Comparison of ENCODE assay signal across 12 cellular contexts in the genomic region with DNA sequence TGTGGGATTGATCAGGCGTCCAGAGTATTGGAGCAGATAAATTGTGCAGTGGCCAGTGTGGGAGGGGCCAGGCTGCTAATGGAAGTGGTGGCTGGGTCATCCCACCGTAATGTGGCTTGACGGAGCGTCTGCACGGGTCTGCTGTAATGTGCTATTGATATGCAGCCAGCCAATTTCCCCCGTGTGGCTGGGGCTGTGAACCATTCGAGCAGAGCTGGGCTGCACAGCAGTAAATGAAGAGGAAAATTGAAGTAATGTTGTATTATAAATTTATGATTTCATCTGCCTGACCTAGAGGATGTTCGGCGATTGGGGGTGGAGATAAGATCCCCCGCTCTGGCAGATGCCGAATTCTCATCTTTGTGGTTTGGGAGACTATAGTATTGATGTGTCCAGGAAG.
DNase-seq lines count a peak whose midpoint lies in the region; ATAC-seq and TF ChIP-seq lines count a peak whose summit lies in the region.
"Had no signal": no experiment of that assay in that cellular context is flagged by ENCODE, and none has a peak within 500 bp of the region (broad histone marks: within the 10 kb centered on the region; RNA-seq: fewer than 3 reads in every experiment).

No MANE protein-coding gene starts in this region.

- peak overlapping the region in 8 of 10 donors; percentile 36 to 83 (median 53) for H3K27ac ChIP-seq in heart right ventricle
- peak overlapping the region; percentile 97 for H3K27ac ChIP-seq in Karpas-422 (ENCODE audit: low read length)
- peak overlapping the region; percentile 18 for H3K27ac ChIP-seq in stomach smooth muscle (ENCODE audit: low read length)
- H3K27ac ChIP-seq in transverse colon = no peak overlapping the region
- H3K27ac ChIP-seq: neutrophil had no signal

- peaks cover 4% of the 10 kb centered on the region for H3K36me3 Mint-ChIP-seq in chondrocyte (ENCODE audit: low read depth)

- 87 to 89% methylated on average over 11 of the region's 11 CpGs for WGBS in heart right ventricle, 2 donors
- 80 to 100% methylated on average over 5 to 11 of the region's 11 CpGs for WGBS in transverse colon (ENCODE audit: low coverage in 1 of 2), 2 donors

- H3K27ac Mint-ChIP-seq in chondrocyte (ENCODE audit: unreplicated experiment) = no peak overlapping the region

- H2AFZ ChIP-seq in Karpas-422 (ENCODE audit: low read length) = no peak overlapping the region

- no peak for TF ChIP-seq CTCF in heart right ventricle (IDR thresholded peaks at IDR 0.05)
- no peak for TF ChIP-seq CTCF in chondrocyte (IDR thresholded peaks at IDR 0.05)
- no peak for TF ChIP-seq CTCF in transverse colon (IDR thresholded peaks at IDR 0.05)

- no peak for DNase-seq in heart right ventricle
- DNase-seq in left cardiac atrium = no peak
- peak; percentile 77 for DNase-seq in Karpas-422
- peak; percentile 51 for DNase-seq in germinal center (ENCODE audit: low spot score)
- DNase-seq in NOMO-1 treated with DMSO at 0.1 percent for 48 hours (lab: John Stamatoyannopoulos, UW; ENCODE audit: unreplicated experiment) = no peak
- no peak for DNase-seq in chondrocyte (ENCODE audit: low spot score)
- DNase-seq in transverse colon = no peak
- DNase-seq: activated CD4-positive, alpha-beta T cell treated with anti-CD3 and anti-CD28 coated beads, Interleukin-2, amount 10 ng/mL, durations not matched to agents 7 days and 5 days; cortex of kidney had no signal

- H3K9me3 ChIP-seq in heart right ventricle = no peaks in the 10 kb centered on the region
- no peaks in the 10 kb centered on the region for H3K9me3 ChIP-seq in Karpas-422 (ENCODE audit: low read length)
- no peaks in the 10 kb centered on the region for H3K9me3 ChIP-seq in stomach smooth muscle (ENCODE audit: control insufficient read depth in 2 of 2, low read length in 2 of 2)
- no peaks in the 10 kb centered on the region for H3K9me3 ChIP-seq in transverse colon
- H3K9me3 ChIP-seq: neutrophil had no signal

- TF ChIP-seq POLR2A in transverse colon (IDR thresholded peaks at IDR 0.05) = no peak

- H3K4me3 ChIP-seq in heart right ventricle (no peak overlapping the region), Karpas-422 (ENCODE audit: low read length) (peak overlapping the region; percentile 57), stomach smooth muscle (ENCODE audit: low read length in 2 of 2) (no peak overlapping the region), transverse colon (no peak overlapping the region)

- H3K27me3 Mint-ChIP-seq in chondrocyte (ENCODE audit: low read depth) = no peaks in the 10 kb centered on the region
- H3K27me3 Mint-ChIP-seq: activated CD4-positive, alpha-beta T cell treated with anti-CD3 and anti-CD28 coated beads, Interleukin-2, amount 10 ng/mL, durations not matched to agents 7 days and 5 days; T-cell had no signal

- H3K79me2 ChIP-seq in Karpas-422 (ENCODE audit: low read length) = peaks cover 47% of the 10 kb centered on the region

- H3K4me1 ChIP-seq in heart right ventricle (peaks cover 0 to 59% (median 33%) of the 10 kb centered on the region in 9 donors), Karpas-422 (ENCODE audit: low read length) (peaks cover 99% of the 10 kb centered on the region), stomach smooth muscle (ENCODE audit: control insufficient read depth, insufficient read depth, low read length) (peaks cover 13% of the 10 kb centered on the region), transverse colon (no peaks in the 10 kb centered on the region)

- peaks cover 10% of the 10 kb centered on the region for H3K4me1 Mint-ChIP-seq in chondrocyte (ENCODE audit: low read depth)

- ATAC-seq in heart right ventricle = no peak
- no peak for ATAC-seq in left cardiac atrium
- ATAC-seq: T-cell had no signal

- no peaks in the 10 kb centered on the region for H4K20me1 ChIP-seq in Karpas-422 (ENCODE audit: insufficient read depth, low read depth, low read length)

- H3K9ac ChIP-seq in Karpas-422 (ENCODE audit: low read length) (peak overlapping the region; percentile 81), stomach smooth muscle (ENCODE audit: low read length in 2 of 2) (no peak overlapping the region)

- H3K27me3 ChIP-seq in heart right ventricle (no peaks in the 10 kb centered on the region), Karpas-422 (ENCODE audit: low read length) (no peaks in the 10 kb centered on the region), stomach smooth muscle (ENCODE audit: control insufficient read depth in 1 of 2, insufficient read depth in 2 of 2, low read length in 2 of 2) (no peaks in the 10 kb centered on the region), transverse colon (no peaks in the 10 kb centered on the region)
- H3K27me3 ChIP-seq: neutrophil had no signal

- in situ Hi-C loops in transverse colon (cut with MboI; ENCODE audit: low pct_ligation_motif_present in 1 of 4, low pct_unique_long_range_greater_than_20kb in 1 of 4, low sequenced_read_pairs in 3 of 4) = no loop called here

- no peaks in the 10 kb centered on the region for H3K9me2 ChIP-seq in Karpas-422 (replicated peaks; ENCODE audit: insufficient read depth, low read length)

- H3K4me2 ChIP-seq in Karpas-422 (ENCODE audit: low read depth, low read length, poor library complexity, severe bottlenecking) = peak overlapping the region; percentile 81

- H3K36me3 ChIP-seq in heart right ventricle (peaks cover 0 to 24% (median 0%) of the 10 kb centered on the region in 9 donors), Karpas-422 (ENCODE audit: insufficient read depth, low read length) (peaks cover 16% of the 10 kb centered on the region), stomach smooth muscle (ENCODE audit: control insufficient read depth in 2 of 2, insufficient read depth in 2 of 2, low read length in 2 of 2) (peaks cover 3% of the 10 kb centered on the region in 2 donors), transverse colon (no peaks in the 10 kb centered on the region)
- H3K36me3 ChIP-seq: neutrophil had no signal

- intact Hi-C loops in heart right ventricle (cut with DNase I) = loop anchor here in 2 of 10 donors (5.0 kb wide), 1 partner anchor 39 kb away; no protein-coding TSS in a partner anchor
- intact Hi-C loops in left cardiac atrium (cut with DNase I) = no loop called here
- intact Hi-C loops in transverse colon (cut with DNase I; ENCODE audit: low total_unique reads) = no loop called here

- H3K4me3 Mint-ChIP-seq in chondrocyte (ENCODE audit: unreplicated experiment) = no peak overlapping the region
- H3K4me3 Mint-ChIP-seq: activated CD4-positive, alpha-beta T cell treated with anti-CD3 and anti-CD28 coated beads, Interleukin-2, amount 10 ng/mL, durations not matched to agents 7 days and 5 days; T-cell had no signal

- TF ChIP-seq EP300 in transverse colon (IDR thresholded peaks at IDR 0.05; ENCODE audit: low read depth) = no peak

- no peaks in the 10 kb centered on the region for H3K9me3 Mint-ChIP-seq in chondrocyte (ENCODE audit: low read depth)
- H3K9me3 Mint-ChIP-seq: activated CD4-positive, alpha-beta T cell treated with anti-CD3 and anti-CD28 coated beads, Interleukin-2, amount 10 ng/mL, durations not matched to agents 7 days and 5 days; T-cell had no signal

Comparison
In these comparisons a context has a peak if more than half of its experiments do, and no peak if none do; other contexts are left out.
1. DNase-seq: peak in Karpas-422 (single experiment) and germinal center (single experiment); none in heart right ventricle (0 of 2), left cardiac atrium (single experiment), NOMO-1 treated with DMSO at 0.1 percent for 48 hours (single experiment), chondrocyte (single experiment) and transverse colon (single experiment).
2. H3K27ac ChIP-seq: peak in heart right ventricle (8 of 10), Karpas-422 (single experiment) and stomach smooth muscle (single experiment); none in transverse colon (0 of 4).